12 cellular contexts compared by ENCODE assay signal in genomic region chr4:36386691-36387090, GRCh38.
DNase-seq lines count a peak whose midpoint lies in the region; ATAC-seq and TF ChIP-seq lines count a peak whose summit lies in the region.
"Had no signal": no experiment of that assay in that cellular context is flagged by ENCODE, and none has a peak within 500 bp of the region (broad histone marks: within the 10 kb centered on the region; RNA-seq: fewer than 3 reads in every experiment).

No MANE protein-coding gene starts in this region.

- H3K9me3 ChIP-seq in CD4-positive, CD25-positive, alpha-beta regulatory T cell (ENCODE audit: control insufficient read depth in 2 of 2, low read length in 2 of 2) = no peaks in the 10 kb centered on the region
- H3K9me3 ChIP-seq: Caco-2, colonic mucosa, suprapubic skin had no signal

- ATAC-seq in CD4-positive, CD25-positive, alpha-beta regulatory T cell (ENCODE audit: low read depth in 2 of 2) = no peak
- ATAC-seq in GM21737 (IDR thresholded peaks at IDR 0.05; ENCODE audit: unreplicated experiment) (no peak), GM19023 (IDR thresholded peaks at IDR 0.05; ENCODE audit: unreplicated experiment) (no peak)

- H3K27ac Mint-ChIP-seq in CD4-positive, CD25-positive, alpha-beta regulatory T cell = peak overlapping the region; percentile 87 to 93 (median 89)
- H3K27ac Mint-ChIP-seq in immature natural killer cell = peak overlapping the region in 5 of 6 donors; percentile 26 to 93 (median 84)

- peak; percentile 22; the same call in 1 of the 3 replicates for TF ChIP-seq CTCF in GM12872 (IDR thresholded peaks at IDR 0.05; ENCODE audit: insufficient read depth, low read depth, low read length)
- TF ChIP-seq CTCF in GM10248 (IDR thresholded peaks at IDR 0.05; ENCODE audit: control extremely low read depth, extremely low read depth, low read depth, missing control alignments) = no peak

- peak overlapping the region; percentile 66 for H3K27ac ChIP-seq in CD4-positive, CD25-positive, alpha-beta regulatory T cell (ENCODE audit: insufficient read depth, low read length, poor library complexity, severe bottlenecking)
- H3K27ac ChIP-seq: colonic mucosa, suprapubic skin had no signal

- H3K36me3 ChIP-seq in CD4-positive, CD25-positive, alpha-beta regulatory T cell (ENCODE audit: control insufficient read depth, insufficient read depth, low read length) = no peaks in the 10 kb centered on the region
- H3K36me3 ChIP-seq: colonic mucosa, suprapubic skin had no signal

- peaks cover 9 to 37% (median 18%) of the 10 kb centered on the region in 4 donors for H3K4me1 Mint-ChIP-seq in CD4-positive, CD25-positive, alpha-beta regulatory T cell
- H3K4me1 Mint-ChIP-seq in immature natural killer cell = peaks cover 20 to 31% of the 10 kb centered on the region in 2 donors

- no peaks in the 10 kb centered on the region for H3K36me3 Mint-ChIP-seq in CD4-positive, CD25-positive, alpha-beta regulatory T cell
- H3K36me3 Mint-ChIP-seq in immature natural killer cell = no peaks in the 10 kb centered on the region

- no peaks in the 10 kb centered on the region for H3K9me3 Mint-ChIP-seq in CD4-positive, CD25-positive, alpha-beta regulatory T cell
- peaks cover 0 to 2% (median 0%) of the 10 kb centered on the region in 6 donors for H3K9me3 Mint-ChIP-seq in immature natural killer cell

- in situ Hi-C loops in SK-MEL-5 (cut with HindIII; ENCODE audit: low pct_unique_long_range_greater_than_20kb, low sequenced_read_pairs) = no loop called here

- CTCF ChIA-PET in GM10248 (lab: Yijun Ruan, JAX) = interaction anchor here (0.8 to 3.2 kb wide), 5 partner anchors 11 to 23 kb away, joined by 3 to 20 read pairs (median 3); no protein-coding TSS in a partner anchor

- peak overlapping the region in 1 of 4 donors; percentile 41 for H3K4me3 Mint-ChIP-seq in CD4-positive, CD25-positive, alpha-beta regulatory T cell
- H3K4me3 Mint-ChIP-seq in immature natural killer cell = peak overlapping the region; percentile 15 to 73 (median 63)

- no peak for DNase-seq in CD4-positive, CD25-positive, alpha-beta regulatory T cell
- DNase-seq in SK-MEL-5 (ENCODE audit: low read depth, low spot score) (peak; percentile 11), immature natural killer cell (no peak), GM10248 (ENCODE audit: extremely low spot score) (no peak)
- no peak for DNase-seq in stimulated activated CD4-positive, alpha-beta T cell treated with anti-CD3 and anti-CD28 coated beads, Interleukin-15, amount 100 ng/mL, for 24 hours
- DNase-seq: Caco-2, colonic mucosa, right cardiac atrium had no signal

- H3K27me3 ChIP-seq in CD4-positive, CD25-positive, alpha-beta regulatory T cell (ENCODE audit: control insufficient read depth, insufficient read depth, low read length) = no peaks in the 10 kb centered on the region
- H3K27me3 ChIP-seq: colonic mucosa, suprapubic skin had no signal

- POLR2A ChIA-PET in GM10248 (lab: Yijun Ruan, JAX) = no interaction called here

- H3K4me1 ChIP-seq in CD4-positive, CD25-positive, alpha-beta regulatory T cell (ENCODE audit: control insufficient read depth, insufficient read depth, low read length, poor library complexity, severe bottlenecking) = peaks cover 24% of the 10 kb centered on the region
- H3K4me1 ChIP-seq: Caco-2, colonic mucosa, suprapubic skin had no signal

- H3K27me3 Mint-ChIP-seq in CD4-positive, CD25-positive, alpha-beta regulatory T cell = peaks cover 11% of the 10 kb centered on the region
- H3K27me3 Mint-ChIP-seq in immature natural killer cell (ENCODE audit: low read depth in 3 of 3) = peaks cover 8 to 26% (median 25%) of the 10 kb centered on the region in 3 donors

- H3K4me3 ChIP-seq in CD4-positive, CD25-positive, alpha-beta regulatory T cell (ENCODE audit: low read depth, low read length) = peak overlapping the region; percentile 51
- H3K4me3 ChIP-seq: colonic mucosa, suprapubic skin had no signal
